Comparison of ENCODE assay signal across 8 cellular contexts in the genomic region with DNA sequence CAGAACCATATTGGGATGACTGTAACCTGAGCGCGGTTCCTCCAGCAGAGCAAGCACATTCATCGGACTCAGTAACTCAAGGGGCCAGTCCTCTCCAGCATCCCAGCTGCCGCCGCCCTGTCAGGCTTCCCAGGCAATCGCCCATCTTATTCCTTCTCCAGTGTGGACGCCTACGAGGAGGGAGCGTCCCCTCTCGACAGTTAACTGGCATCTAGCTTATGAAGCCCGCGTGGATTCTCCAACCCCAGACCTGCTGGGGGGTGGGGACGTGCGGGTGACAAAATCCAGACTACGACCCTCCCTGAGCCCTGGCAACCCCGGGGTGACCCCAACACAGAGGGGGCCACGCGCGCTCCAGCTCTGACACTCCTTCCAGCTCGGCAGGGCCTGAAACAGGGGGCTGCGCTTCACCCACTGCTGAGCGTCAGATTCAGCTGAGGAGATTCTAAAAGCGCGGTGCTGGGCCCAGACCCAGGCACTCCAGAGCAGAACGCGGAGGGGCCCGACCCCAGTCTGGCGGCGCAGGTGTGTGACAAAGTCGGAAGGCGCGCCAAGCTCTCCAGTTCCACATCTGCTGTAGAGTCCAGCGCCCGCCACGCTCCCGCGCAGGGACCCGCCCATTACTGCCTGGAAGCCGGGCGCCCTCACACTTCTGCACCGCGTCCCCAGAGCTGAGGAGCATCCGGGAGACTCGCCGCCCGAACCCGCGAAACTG. TPM values are rescaled to one million over a fixed set of nuclear protein-coding genes. Genes with fewer than 3 reads are reported as not detected.
A peak's percentile ranks its signal among the peaks of the same experiment; 100 is the strongest.
DNase-seq lines count a peak whose midpoint lies in the region; ATAC-seq, FAIRE-seq and TF ChIP-seq lines count a peak whose summit lies in the region.

No MANE protein-coding gene starts in this region.

- FAIRE-seq in GM19239 (lab: Jason Lieb, UNC), result peak; percentile 56

- H3K27ac Mint-ChIP-seq in naive thymus-derived CD4-positive, alpha-beta T cell, result peak overlapping the region; percentile 68 to 91 (median 85)

- peak; percentile 56 for ATAC-seq in HG03342 (IDR thresholded peaks at IDR 0.05; ENCODE audit: unreplicated experiment)
- ATAC-seq in naive thymus-derived CD4-positive, alpha-beta T cell, result peak; percentile 74

- CTCF ChIA-PET in naive thymus-derived CD4-positive, alpha-beta T cell (lab: Charles Lee), result interaction anchor here (0.6 to 1.4 kb wide), 5 partner anchors 11 to 328 kb away, joined by 4 to 6 read pairs (median 4); no protein-coding TSS in a partner anchor

- peak overlapping the region; percentile 87 to 99 (median 92) for H3K4me3 Mint-ChIP-seq in naive thymus-derived CD4-positive, alpha-beta T cell

- peak overlapping the region; percentile 72 for H3K27ac ChIP-seq in naive thymus-derived CD4-positive, alpha-beta T cell (ENCODE audit: low read depth, low read length)

- H3K4me3 ChIP-seq in fibroblast of pulmonary artery (replicated peaks; ENCODE audit: low read depth, low read length), result peak overlapping the region; percentile 77
- H3K4me3 ChIP-seq in naive thymus-derived CD4-positive, alpha-beta T cell (ENCODE audit: low read length), result peak overlapping the region; percentile 77

- POLR2A ChIA-PET in naive thymus-derived CD4-positive, alpha-beta T cell (lab: Charles Lee), result interaction anchor here (0.6 to 2.3 kb wide), 4 partner anchors 50 to 544 kb away, joined by 3 to 9 read pairs (median 6); partner anchors contain the start of gene ZBTB1

- no peaks in the 10 kb centered on the region for H3K36me3 ChIP-seq in naive thymus-derived CD4-positive, alpha-beta T cell (ENCODE audit: control insufficient read depth in 2 of 3, insufficient read depth in 3 of 3, low read length in 3 of 3)

- H3K36me3 Mint-ChIP-seq in naive thymus-derived CD4-positive, alpha-beta T cell, result peaks cover 0 to 12% (median 6%) of the 10 kb centered on the region in 5 donors

- TF ChIP-seq CTCF in fibroblast of pulmonary artery (IDR thresholded peaks at IDR 0.05; ENCODE audit: low read length, missing control alignments), result no peak

- intact Hi-C loops in naive thymus-derived CD4-positive, alpha-beta T cell (cut with micrococcal nuclease), result loop anchor here (1.0 to 10.0 kb wide), 12 partner anchors 35 to 795 kb away; partner anchors contain the start of genes FNTB (in 2 of the 2), HSPA2 (in 2 of the 2), MTHFD1 (in 2 of the 2) and PPP2R5E (in 2 of the 2)

- H3K4me1 ChIP-seq in naive thymus-derived CD4-positive, alpha-beta T cell (ENCODE audit: control insufficient read depth in 2 of 2, insufficient read depth in 2 of 2, low read length in 2 of 2), result peaks cover 5 to 10% of the 10 kb centered on the region in 2 donors

- H3K9me3 Mint-ChIP-seq in naive thymus-derived CD4-positive, alpha-beta T cell, result peaks cover 0 to 17% (median 6%) of the 10 kb centered on the region in 11 donors

- peaks cover 6 to 35% (median 19%) of the 10 kb centered on the region in 7 donors for H3K4me1 Mint-ChIP-seq in naive thymus-derived CD4-positive, alpha-beta T cell

- no peaks in the 10 kb centered on the region for H3K27me3 Mint-ChIP-seq in naive thymus-derived CD4-positive, alpha-beta T cell

- peaks cover 0 to 8% (median 0%) of the 10 kb centered on the region in 3 experiments for H3K9me3 ChIP-seq in naive thymus-derived CD4-positive, alpha-beta T cell (ENCODE audit: control insufficient read depth in 2 of 3, low read length in 3 of 3)

- no peaks in the 10 kb centered on the region for H3K27me3 ChIP-seq in naive thymus-derived CD4-positive, alpha-beta T cell (ENCODE audit: control insufficient read depth in 2 of 2, insufficient read depth in 2 of 2, low read length in 2 of 2)

- DNase-seq in DMS114 treated with DMSO at 0.1 percent for 48 hours (lab: John Stamatoyannopoulos, UW; ENCODE audit: unreplicated experiment) (peak; percentile 19), GM19239 (ENCODE audit: insufficient read length, low spot score) (no peak), NCI-H2196 treated with DMSO at 0.1 percent for 48 hours (lab: John Stamatoyannopoulos, UW; ENCODE audit: unreplicated experiment) (peak; percentile 94), fibroblast of pulmonary artery (ENCODE audit: low read depth) (peak; percentile 55), ureter (ENCODE audit: low spot score) (peak; percentile 45)
- DNase-seq in activated CD4-positive, alpha-beta T cell treated with anti-CD3 and anti-CD28 coated beads, Interleukin-2, amount 50 U/mL, for 24 hours (ENCODE audit: low read depth in 1 of 2, low spot score in 1 of 2), result peak; percentile 14 to 22
- peak in 3 of 9 donors; percentile 31 to 56 (median 55) for DNase-seq in naive thymus-derived CD4-positive, alpha-beta T cell

RNA-seq across cellular contexts. Expression of gene ESR2, which starts 43.9 kb away (rescaled TPM):
- under 1 TPM in 4 of 5 experiments, not detected in 1; 0.07 to 0.19 (median 0.13) TPM for total RNA-seq in naive thymus-derived CD4-positive, alpha-beta T cell
- under 1 TPM in 1 of 2 donors, not detected in 1; 0.12 TPM for polyA plus RNA-seq in naive thymus-derived CD4-positive, alpha-beta T cell
- 14.5 TPM for total RNA-seq in ureter

RNA-seq across cellular contexts. Expression of gene MTHFD1, which starts 50.1 kb away (rescaled TPM):
- 100 to 1,000 TPM in 1 of 5 experiments, 10 to 100 TPM in 4; 28.0 to 189 (median 30.2) TPM for total RNA-seq in naive thymus-derived CD4-positive, alpha-beta T cell
- 10 to 100 TPM; 34.2 to 40.2 TPM for polyA plus RNA-seq in naive thymus-derived CD4-positive, alpha-beta T cell
- 79.2 TPM for total RNA-seq in ureter

Comparison
In these comparisons a context has a peak if more than half of its experiments do, and no peak if none do; other contexts are left out.
1. RNA of gene ESR2, which starts 43.9 kb away (total RNA-seq): 14.5 TPM in ureter (single experiment); 0.07 to 0.19 TPM in naive thymus-derived CD4-positive, alpha-beta T cell; every median in the first group is over 10 times any median in the second.